Comparison of ENCODE assay signal across 18 cellular contexts in genomic region chr14:71650187-71650586, GRCh38.
"Had no signal": no experiment of that assay in that cellular context is flagged by ENCODE, and none has a peak within 500 bp of the region (broad histone marks: within the 10 kb centered on the region; RNA-seq: fewer than 3 reads in every experiment).

No MANE protein-coding gene starts in this region.

- H3K27me3 ChIP-seq: cardiac muscle cell, ovary, sigmoid colon, stomach had no signal

- H3K36me3 ChIP-seq: cardiac muscle cell, lower lobe of right lung, ovary, thoracic aorta had no signal

- DNase-seq: activated B cell treated with CpG ODN at 0.5 μM for 24 hours; activated CD4-positive, alpha-beta T cell treated with anti-CD3 and anti-CD28 coated beads for 48 hours; activated CD8-positive, alpha-beta T cell treated with anti-CD3 and anti-CD28 coated beads for 36 hours; activated gamma-delta T cell; activated naive CD8-positive, alpha-beta T cell treated with anti-CD3 and anti-CD28 coated beads for 36 hours; activated T-cell treated with anti-CD3 and anti-CD28 coated beads, Interleukin-2, amount 50 U/mL, for 48 hours; anterior cingulate cortex; effector memory CD8-positive, alpha-beta T cell; foreskin melanocyte; lower lobe of right lung; ovary; sigmoid colon; stimulated activated CD4-positive, alpha-beta T cell treated with anti-CD3 and anti-CD28 coated beads, Interleukin-1b, Interleukin-23, amount 100 ng/mL, for 48 hours; stomach; T-helper 2 cell had no signal

- H3K4me3 ChIP-seq: cardiac muscle cell, lower lobe of right lung, ovary, sigmoid colon, stomach, thoracic aorta had no signal

- H3K27ac ChIP-seq: cardiac muscle cell, epithelial cell of prostate, lower lobe of right lung, ovary had no signal
